In the genomic region with DNA sequence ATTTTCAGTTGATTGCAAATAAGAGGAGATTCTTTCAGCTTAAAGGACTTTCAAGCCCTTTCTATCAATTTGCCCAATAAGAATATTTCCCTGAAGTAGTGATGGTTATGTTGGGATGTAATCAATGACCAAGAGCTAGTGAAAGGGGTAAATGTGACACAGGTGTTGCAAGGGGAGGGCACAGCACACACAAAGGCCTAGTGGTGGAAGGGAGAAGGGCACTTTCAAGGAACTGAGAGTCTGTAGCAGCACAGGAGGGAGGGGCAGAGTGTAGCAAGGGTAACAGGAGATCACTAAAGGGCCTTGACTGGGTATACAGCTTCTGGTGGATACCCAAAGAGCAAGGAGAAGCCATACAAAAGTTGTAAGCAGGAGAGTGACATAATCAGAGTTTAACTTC, we compare ENCODE assay signal across 14 cellular contexts.
DNase-seq lines count a peak whose midpoint lies in the region; ATAC-seq and TF ChIP-seq lines count a peak whose summit lies in the region.
"Had no signal": no experiment of that assay in that cellular context is flagged by ENCODE, and none has a peak within 500 bp of the region (broad histone marks: within the 10 kb centered on the region; RNA-seq: fewer than 3 reads in every experiment).

No MANE protein-coding gene starts in this region.

- 0 out of 2 replicates have a peak, but pooled peaks cover 3% of the 10 kb centered on the region for H4K20me1 ChIP-seq in OCI-LY1 (ENCODE audit: insufficient read depth, low read length)

- H3K27ac ChIP-seq in OCI-LY1 (ENCODE audit: low read depth, low read length, poor library complexity, severe bottlenecking) (no peak overlapping the region), substantia nigra (ENCODE audit: low read depth, low read length, poor library complexity, severe bottlenecking) (no peak overlapping the region), right cardiac atrium (ENCODE audit: low read length) (no peak overlapping the region), coronary artery (no peak overlapping the region)
- H3K27ac ChIP-seq: heart left ventricle, testis had no signal

- no peaks in the 10 kb centered on the region for H3F3A ChIP-seq in OCI-LY1 (ENCODE audit: insufficient read depth, low read length)

- no peaks in the 10 kb centered on the region for H3K36me3 Mint-ChIP-seq in activated naive CD8-positive, alpha-beta T cell treated with anti-CD3 and anti-CD28 coated beads, Interleukin-2, amount 50 U/mL, for 24 hours (ENCODE audit: low read depth)

- H3K4me3 Mint-ChIP-seq in activated naive CD8-positive, alpha-beta T cell treated with anti-CD3 and anti-CD28 coated beads, Interleukin-2, amount 50 U/mL, for 24 hours, result no peak overlapping the region

- no peaks in the 10 kb centered on the region for H3K27me3 ChIP-seq in OCI-LY1 (ENCODE audit: insufficient read depth, low read length)
- no peaks in the 10 kb centered on the region for H3K27me3 ChIP-seq in right cardiac atrium (ENCODE audit: control insufficient read depth, insufficient read depth)
- H3K27me3 ChIP-seq: heart left ventricle, testis had no signal

- H3K9ac ChIP-seq in OCI-LY1 (ENCODE audit: low read length), result no peak overlapping the region

- no peaks in the 10 kb centered on the region for H3K4me1 Mint-ChIP-seq in activated naive CD8-positive, alpha-beta T cell treated with anti-CD3 and anti-CD28 coated beads, Interleukin-2, amount 50 U/mL, for 24 hours

- H3K4me3 ChIP-seq in GM12865 (ENCODE audit: low read depth, low read length) (no peak overlapping the region), OCI-LY1 (ENCODE audit: low read depth, low read length, poor library complexity, severe bottlenecking) (no peak overlapping the region), right cardiac atrium (ENCODE audit: low read length) (no peak overlapping the region), coronary artery (no peak overlapping the region)
- H3K4me3 ChIP-seq: heart left ventricle, testis had no signal

- peak; percentile 73 for ATAC-seq in GM19452 (IDR thresholded peaks at IDR 0.05; ENCODE audit: unreplicated experiment)
- ATAC-seq in HG02870 (IDR thresholded peaks at IDR 0.05; ENCODE audit: unreplicated experiment), result peak; percentile 67
- no peak for ATAC-seq in activated naive CD8-positive, alpha-beta T cell treated with anti-CD3 and anti-CD28 coated beads, Interleukin-2, amount 50 U/mL, for 24 hours
- ATAC-seq in right cardiac atrium, result no peak
- ATAC-seq: heart left ventricle had no signal

- H3K79me2 ChIP-seq in OCI-LY1 (ENCODE audit: insufficient read depth, low read length), result no peaks in the 10 kb centered on the region

- no peak overlapping the region for H3K27ac Mint-ChIP-seq in activated naive CD8-positive, alpha-beta T cell treated with anti-CD3 and anti-CD28 coated beads, Interleukin-2, amount 50 U/mL, for 24 hours

- intact Hi-C loops in right cardiac atrium (cut with DNase I), result no loop called here

- H3K36me3 ChIP-seq in OCI-LY1 (ENCODE audit: insufficient read depth, low read length), result no peaks in the 10 kb centered on the region
- H3K36me3 ChIP-seq: heart left ventricle had no signal

- H3K4me1 ChIP-seq in OCI-LY1 (ENCODE audit: insufficient read depth, low read length, severe bottlenecking) (no peaks in the 10 kb centered on the region), right cardiac atrium (ENCODE audit: control insufficient read depth, insufficient read depth, low read length) (no peaks in the 10 kb centered on the region)
- H3K4me1 ChIP-seq: heart left ventricle, testis had no signal

- H3K9me2 ChIP-seq in OCI-LY1 (ENCODE audit: low read depth, low read length), result no peaks in the 10 kb centered on the region

- peaks cover 6% of the 10 kb centered on the region for H3K27me3 Mint-ChIP-seq in activated naive CD8-positive, alpha-beta T cell treated with anti-CD3 and anti-CD28 coated beads, Interleukin-2, amount 50 U/mL, for 24 hours

- no peaks in the 10 kb centered on the region for H3K9me3 ChIP-seq in OCI-LY1 (ENCODE audit: low read length)
- H3K9me3 ChIP-seq in right cardiac atrium (ENCODE audit: control insufficient read depth, low read length), result no peaks in the 10 kb centered on the region
- H3K9me3 ChIP-seq: testis had no signal

- no peak for DNase-seq in GM12865 (ENCODE audit: low read depth)
- no peak for DNase-seq in substantia nigra (lab: John Stamatoyannopoulos, UW)
- DNase-seq in activated naive CD8-positive, alpha-beta T cell treated with anti-CD3 and anti-CD28 coated beads, Interleukin-2, amount 50 U/mL, for 24 hours, result no peak
- no peak for DNase-seq in right cardiac atrium
- DNase-seq in coronary artery (ENCODE audit: low spot score), result no peak
- DNase-seq: activated CD4-positive, alpha-beta T cell treated with anti-CD3 and anti-CD28 coated beads for 48 hours; activated naive CD4-positive, alpha-beta T cell treated with anti-CD3 and anti-CD28 coated beads, Interleukin-2, amount 50 U/mL, for 16 hours; heart left ventricle; NCI-H2171 treated with DMSO at 0.1 percent for 48 hours; Right ventricle myocardium superior; testis had no signal

- peaks cover 7% of the 10 kb centered on the region for H3K9me3 Mint-ChIP-seq in activated naive CD8-positive, alpha-beta T cell treated with anti-CD3 and anti-CD28 coated beads, Interleukin-2, amount 50 U/mL, for 24 hours

- peak; percentile 3 for TF ChIP-seq CTCF in GM12865 (IDR thresholded peaks at IDR 0.05; ENCODE audit: insufficient read depth, low read depth, low read length, missing control alignments)
- TF ChIP-seq CTCF in OCI-LY1 (IDR thresholded peaks at IDR 0.05; ENCODE audit: low read length), result peak; percentile 13; the same call in 1 of the 2 replicates
- no peak for TF ChIP-seq CTCF in coronary artery (IDR thresholded peaks at IDR 0.05)

- no peak overlapping the region for H2AFZ ChIP-seq in OCI-LY1 (ENCODE audit: low read length)

- H3K4me2 ChIP-seq in OCI-LY1 (ENCODE audit: low read length), result no peak overlapping the region

Comparison
In these comparisons a context has a peak if more than half of its experiments do, and no peak if none do; other contexts are left out.
1. ATAC-seq: peak in GM19452 (single experiment) and HG02870 (single experiment); none in activated naive CD8-positive, alpha-beta T cell treated with anti-CD3 and anti-CD28 coated beads, Interleukin-2, amount 50 U/mL, for 24 hours (single experiment) and right cardiac atrium (0 of 2).